Comparison of ENCODE assay signal across 19 cellular contexts in the genomic region with DNA sequence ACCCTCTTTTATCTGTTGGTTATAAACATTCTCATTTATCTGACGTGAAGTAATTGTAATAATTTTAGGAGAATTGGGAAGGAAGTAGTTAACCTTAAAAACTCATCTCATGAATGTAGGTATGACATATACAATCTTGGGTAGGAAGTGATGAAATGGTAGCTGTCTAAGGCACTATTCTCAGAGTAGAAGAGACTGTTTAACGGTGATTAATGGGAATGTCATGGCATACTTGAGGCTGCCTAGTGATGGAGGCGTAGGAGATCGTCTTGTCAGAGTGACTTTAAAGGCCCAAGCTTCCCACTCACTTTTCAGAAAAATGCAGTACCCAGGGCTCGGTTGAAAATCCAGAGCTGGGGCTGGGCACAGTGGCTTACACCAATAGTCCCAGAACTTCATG.
"Had no signal": no experiment of that assay in that cellular context is flagged by ENCODE, and none has a peak within 500 bp of the region (broad histone marks: within the 10 kb centered on the region; RNA-seq: fewer than 3 reads in every experiment).

No MANE protein-coding gene starts in this region.

- H3K4me3 Mint-ChIP-seq: activated B cell treated with CpG ODN at 0.5 μM for 24 hours; activated CD4-positive, alpha-beta T cell treated with anti-CD3 and anti-CD28 coated beads, Interleukin-2, amount 10 ng/mL, durations not matched to agents 24 days and 14 days; activated naive CD8-positive, alpha-beta T cell; endodermal cell; natural killer cell treated with Interleukin-12 subunit alpha and Interleukin-12 subunit beta and Interleukin-15 and Interleukin-18, amount 100 ng/mL, for 72 hours had no signal

- H3K36me3 ChIP-seq: vagina had no signal

- H3K9me3 ChIP-seq: tibial nerve, vagina had no signal

- H3K4me1 ChIP-seq: tibial nerve, vagina had no signal

- H3K27me3 ChIP-seq: tibial nerve, vagina had no signal

- ATAC-seq: left ventricle myocardium superior; natural killer cell treated with Interleukin-12 subunit alpha and Interleukin-12 subunit beta and Interleukin-15 and Interleukin-18, amount 100 ng/mL, for 72 hours had no signal

- H3K4me1 Mint-ChIP-seq: activated B cell treated with CpG ODN at 0.5 μM for 24 hours; activated CD4-positive, alpha-beta T cell treated with anti-CD3 and anti-CD28 coated beads, Interleukin-2, amount 10 ng/mL, durations not matched to agents 24 days and 14 days; endodermal cell had no signal

- FAIRE-seq: TTC549 had no signal

- H3K27ac ChIP-seq: tibial nerve, vagina had no signal

- H3K27ac Mint-ChIP-seq: activated B cell treated with CpG ODN at 0.5 μM for 24 hours; activated CD4-positive, alpha-beta T cell treated with anti-CD3 and anti-CD28 coated beads, Interleukin-2, amount 10 ng/mL, durations not matched to agents 24 days and 14 days; activated naive CD8-positive, alpha-beta T cell; endodermal cell; natural killer cell treated with Interleukin-12 subunit alpha and Interleukin-12 subunit beta and Interleukin-15 and Interleukin-18, amount 100 ng/mL, for 72 hours had no signal

- DNase-seq: activated B cell treated with CpG ODN at 0.5 μM for 24 hours; activated gamma-delta T cell treated with Interleukin-2 at 50 U/mL for 16 hours; amygdala; dermis blood vessel endothelial cell; endodermal cell; erythroblast; hippocampal formation; left ventricle myocardium superior; mesendoderm; nucleus accumbens; stimulated activated CD4-positive, alpha-beta T cell treated with anti-CD3 and anti-CD28 coated beads, Interleukin-4, amount 100 ng/mL, for 24 hours; stimulated activated naive CD4-positive, alpha-beta T cell treated with Interleukin-2 at 50 U/mL for 16 hours; substantia nigra had no signal

- H3K9me3 Mint-ChIP-seq: activated B cell treated with CpG ODN at 0.5 μM for 24 hours; activated CD4-positive, alpha-beta T cell treated with anti-CD3 and anti-CD28 coated beads, Interleukin-2, amount 10 ng/mL, durations not matched to agents 24 days and 14 days; endodermal cell; natural killer cell treated with Interleukin-12 subunit alpha and Interleukin-12 subunit beta and Interleukin-15 and Interleukin-18, amount 100 ng/mL, for 72 hours had no signal

- H3K27me3 Mint-ChIP-seq: activated B cell treated with CpG ODN at 0.5 μM for 24 hours; activated CD4-positive, alpha-beta T cell treated with anti-CD3 and anti-CD28 coated beads, Interleukin-2, amount 10 ng/mL, durations not matched to agents 24 days and 14 days; activated naive CD8-positive, alpha-beta T cell; natural killer cell treated with Interleukin-12 subunit alpha and Interleukin-12 subunit beta and Interleukin-15 and Interleukin-18, amount 100 ng/mL, for 72 hours had no signal

- H3K4me3 ChIP-seq: tibial nerve, vagina had no signal

- H3K36me3 Mint-ChIP-seq: natural killer cell treated with Interleukin-12 subunit alpha and Interleukin-12 subunit beta and Interleukin-15 and Interleukin-18, amount 100 ng/mL, for 72 hours had no signal
